Comparison of ENCODE assay signal across 15 cellular contexts in the genomic region with DNA sequence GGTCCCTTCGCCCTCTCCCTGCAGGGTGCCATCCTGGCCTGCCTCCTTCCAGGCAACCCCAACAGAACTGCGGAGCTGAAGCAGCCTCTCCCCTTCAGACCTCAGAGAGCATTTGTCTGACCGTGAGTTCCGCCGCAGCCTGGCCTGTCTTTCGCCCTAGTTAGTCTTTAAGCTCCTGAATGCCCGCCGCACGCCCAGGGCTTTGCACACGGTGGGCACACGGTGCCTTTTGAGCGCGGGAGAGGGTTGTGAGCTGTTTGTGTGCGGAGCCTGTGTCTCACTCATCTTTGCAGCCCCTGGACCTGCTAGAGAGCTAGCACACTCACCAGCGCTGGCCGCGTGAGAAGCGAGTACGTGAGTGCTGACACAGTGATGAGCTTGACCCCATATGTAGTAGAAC.
A peak's percentile ranks its signal among the peaks of the same experiment; 100 is the strongest.
DNase-seq lines count a peak whose midpoint lies in the region; ATAC-seq, FAIRE-seq and TF ChIP-seq lines count a peak whose summit lies in the region.
"Had no signal": no experiment of that assay in that cellular context is flagged by ENCODE, and none has a peak within 500 bp of the region (broad histone marks: within the 10 kb centered on the region; RNA-seq: fewer than 3 reads in every experiment).

No MANE protein-coding gene starts in this region.

- H4K8ac ChIP-seq in H1 (ENCODE audit: extremely low read depth, insufficient read depth, low read length) (peak overlapping the region; percentile 6; the same call in 1 of the 2 replicates), neuronal stem cell (ENCODE audit: low read depth, low read length) (no peak overlapping the region)

- TF ChIP-seq POLR2A in H1 (IDR thresholded peaks at IDR 0.05; ENCODE audit: control extremely low read depth in 1 of 2, low read depth in 2 of 2, low read length in 2 of 2) = no peak
- no peak for TF ChIP-seq POLR2A in GM12891 (IDR thresholded peaks at IDR 0.05; ENCODE audit: low read depth, low read length)

- WGBS in H1 (ENCODE audit: extremely low coverage in 1 of 2, insufficient coverage in 1 of 2, insufficient read length in 1 of 2, insufficient replicate concordance in 2 of 2, low coverage in 1 of 2, low lambda C conversion rate in 2 of 2, missing lambda C conversion rate in 1 of 2), 2 experiments = 80% methylated on average over 19 of the region's 19 CpGs; no CpG with 5 or more reads in 1 of the 2 experiments
- no CpG with 5 or more reads among the region's 19 CpGs for WGBS in neuronal stem cell (ENCODE audit: extremely low coverage in 2 of 2, insufficient read length in 2 of 2, insufficient replicate concordance in 1 of 2), 2 donors

- H4K91ac ChIP-seq in H1 (replicated peaks; ENCODE audit: insufficient read length, low read length) (no peak overlapping the region), neuronal stem cell (ENCODE audit: low read depth, low read length, poor library complexity) (no peak overlapping the region)

- ATAC-seq in Right ventricle myocardium inferior (no peak), GM21390 (IDR thresholded peaks at IDR 0.05; ENCODE audit: unreplicated experiment) (no peak)
- ATAC-seq: HCT116 had no signal

- H3K9ac ChIP-seq in H1 (replicated peaks in 1 of 4; ENCODE audit: extremely low read depth in 1 of 4, low read depth in 3 of 4, low read length in 3 of 4) (no peak overlapping the region), neuronal stem cell (ENCODE audit: low read depth, low read length, poor library complexity) (peak overlapping the region; percentile 26)

- DNase-seq in Right ventricle myocardium inferior (ENCODE audit: missing footprints) (peak; percentile 70), left ventricle myocardium inferior (no peak), H1 (ENCODE audit: low read depth in 1 of 2, low spot score in 2 of 2) (peak in 1 of 2 experiments; percentile 53), neuronal stem cell (ENCODE audit: low spot score) (no peak), SKM-1 (lab: John Stamatoyannopoulos, UW; ENCODE audit: unreplicated experiment) (no peak), GM12891 (ENCODE audit: insufficient read length, low spot score) (no peak)
- DNase-seq: Caco-2; CD8-positive, alpha-beta memory T cell; DND-41; GF-D8; GOT3 had no signal

- intact Hi-C loops in Right ventricle myocardium inferior (cut with DNase I) (no loop called here), left ventricle myocardium inferior (cut with micrococcal nuclease) (no loop called here)

- H3K27me3 ChIP-seq in left ventricle myocardium inferior (ENCODE audit: low read depth) (no peaks in the 10 kb centered on the region), H1 (replicated peaks in 1 of 4; ENCODE audit: control insufficient read depth in 3 of 4, extremely low read depth in 1 of 4, insufficient read depth in 3 of 4, low read length in 3 of 4) (no peaks in the 10 kb centered on the region), neuronal stem cell (ENCODE audit: control insufficient read depth in 3 of 3, insufficient read depth in 3 of 3, low read depth in 1 of 3, low read length in 3 of 3) (no peaks in the 10 kb centered on the region)

- H3K18ac ChIP-seq in H1 (ENCODE audit: extremely low read depth, low read length) (no peak overlapping the region), neuronal stem cell (ENCODE audit: low read length) (peak overlapping the region; percentile 92)

- no peak overlapping the region; the same call in 1 of the 2 replicates for H2BK20ac ChIP-seq in H1 (ENCODE audit: low read length)

- H3K4me3 ChIP-seq in left ventricle myocardium inferior (no peak overlapping the region), H1 (ENCODE audit: extremely low read depth in 1 of 4, insufficient read depth in 2 of 4, low read depth in 3 of 4, low read length in 4 of 4) (no peak overlapping the region), neuronal stem cell (ENCODE audit: low read length in 2 of 2) (no peak overlapping the region)

- H3K4ac ChIP-seq in H1 (replicated peaks; ENCODE audit: insufficient read length, low read depth, low read length) (no peak overlapping the region), neuronal stem cell (ENCODE audit: low read length) (no peak overlapping the region)

- H3K4me1 ChIP-seq in left ventricle myocardium inferior (peaks cover 14% of the 10 kb centered on the region), H1 (replicated peaks in 1 of 4; ENCODE audit: control insufficient read depth in 3 of 4, insufficient read depth in 4 of 4, low read length in 3 of 4) (peaks cover 2 to 8% (median 6%) of the 10 kb centered on the region in 4 experiments), neuronal stem cell (ENCODE audit: control insufficient read depth in 2 of 2, insufficient read depth in 1 of 2, low read depth in 1 of 2, low read length in 2 of 2) (peaks cover 14 to 16% of the 10 kb centered on the region in 2 donors)
- H3K4me1 ChIP-seq: Caco-2 had no signal

- no peak for TF ChIP-seq RAD21 in H1 (IDR thresholded peaks at IDR 0.05 in 1 of 2, conservative IDR thresholded peaks at IDR 0.05 in 1 of 2; ENCODE audit: low read depth in 2 of 2, low read length in 2 of 2)

- H3K4me2 ChIP-seq in H1 (ENCODE audit: insufficient read depth in 1 of 2, low read depth in 2 of 2, low read length in 2 of 2) (0 out of 4 replicates have a peak overlapping the region, but pooled peaks of 1 of the 2 experiments have one; percentile 6), neuronal stem cell (ENCODE audit: insufficient read depth, low read length, poor library complexity, severe bottlenecking) (no peak overlapping the region)

- 0 out of 2 replicates have a peak overlapping the region, but pooled peaks have one; percentile 19 for H2BK5ac ChIP-seq in H1 (ENCODE audit: low read depth, low read length)
- H2BK5ac ChIP-seq in neuronal stem cell (ENCODE audit: low read length) = no peak overlapping the region

- no peaks in the 10 kb centered on the region for H3K79me2 ChIP-seq in H1 (ENCODE audit: control insufficient read depth in 1 of 2, insufficient read depth in 2 of 2, low read length in 2 of 2)

- no peaks in the 10 kb centered on the region for H3K9me3 ChIP-seq in left ventricle myocardium inferior (replicated peaks)
- no peaks in the 10 kb centered on the region for H3K9me3 ChIP-seq in H1 (ENCODE audit: insufficient read depth in 2 of 2, low read depth in 1 of 2, low read length in 1 of 2)
- no peaks in the 10 kb centered on the region for H3K9me3 ChIP-seq in neuronal stem cell (replicated peaks in 1 of 2; ENCODE audit: control insufficient read depth in 2 of 2, insufficient read depth in 1 of 2, low read depth in 1 of 2, low read length in 2 of 2)
- H3K9me3 ChIP-seq: Caco-2 had no signal

- no peak for TF ChIP-seq EP300 in H1 (IDR thresholded peaks at IDR 0.05; ENCODE audit: borderline replicate concordance in 1 of 2, low read depth in 2 of 2, low read length in 2 of 2)

- H3K36me3 ChIP-seq in left ventricle myocardium inferior (no peaks in the 10 kb centered on the region), H1 (ENCODE audit: control insufficient read depth in 2 of 4, insufficient read depth in 4 of 4, low read length in 3 of 4) (no peaks in the 10 kb centered on the region), neuronal stem cell (replicated peaks in 1 of 2; ENCODE audit: control insufficient read depth in 2 of 2, insufficient read depth in 2 of 2, low read length in 2 of 2) (no peaks in the 10 kb centered on the region)

- H2AFZ ChIP-seq in H1 (ENCODE audit: low read length) (no peak overlapping the region), neuronal stem cell (ENCODE audit: low read length) (no peak overlapping the region)

- H3K23ac ChIP-seq in H1 (ENCODE audit: insufficient read length) = no peak overlapping the region
- H3K23ac ChIP-seq in neuronal stem cell (ENCODE audit: low read depth, low read length, poor library complexity) = no peak overlapping the region

- no peak overlapping the region for H2AK5ac ChIP-seq in H1 (ENCODE audit: low read depth, low read length)
- peak overlapping the region; percentile 57 for H2AK5ac ChIP-seq in neuronal stem cell (ENCODE audit: low read depth, low read length)

- TF ChIP-seq CTCF in left ventricle myocardium inferior (IDR thresholded peaks at IDR 0.05; ENCODE audit: borderline replicate concordance) (no peak), H1 (IDR thresholded peaks at IDR 0.05; ENCODE audit: control extremely low read depth in 1 of 3, insufficient read depth in 1 of 3, low read depth in 1 of 3, low read length in 3 of 3) (no peak)

- no peak overlapping the region for H3K14ac ChIP-seq in H1 (ENCODE audit: insufficient read length)
- no peak overlapping the region for H3K14ac ChIP-seq in neuronal stem cell (ENCODE audit: low read length)

- H4K20me1 ChIP-seq in H1 (replicated peaks in 1 of 2; ENCODE audit: control insufficient read depth in 1 of 2, insufficient read depth in 2 of 2, low read length in 2 of 2) = no peaks in the 10 kb centered on the region

- no peak for FAIRE-seq in H1 (lab: Jason Lieb, UNC)
- FAIRE-seq in GM12891 (lab: Jason Lieb, UNC) = no peak

- H2BK15ac ChIP-seq in H1 (ENCODE audit: low read length) = no peak overlapping the region
- peak overlapping the region; percentile 59 for H2BK15ac ChIP-seq in neuronal stem cell (ENCODE audit: low read length)

- H4K5ac ChIP-seq in H1 (ENCODE audit: insufficient read length, low read depth, low read length) = no peak overlapping the region

- CTCF ChIA-PET in H1 (lab: Charles Lee; ENCODE audit: partially characterized antibody) = interaction anchor here (0.6 to 1.4 kb wide), 5 partner anchors 11 to 247 kb away, joined by 3 to 5 read pairs (median 5); no protein-coding TSS in a partner anchor

- H3K79me1 ChIP-seq in H1 (ENCODE audit: low read depth, low read length) (no peaks in the 10 kb centered on the region), neuronal stem cell (ENCODE audit: low read depth, low read length) (no peaks in the 10 kb centered on the region)

- H3K23me2 ChIP-seq in H1 (ENCODE audit: low read depth, low read length) = no peaks in the 10 kb centered on the region

- no peak overlapping the region for H3K56ac ChIP-seq in H1 (replicated peaks; ENCODE audit: insufficient read length, low read depth, low read length)

- H3K27ac ChIP-seq in left ventricle myocardium inferior (replicated peaks) (no peak overlapping the region), H1 (ENCODE audit: low read depth, low read length) (no peak overlapping the region), neuronal stem cell (replicated peaks; ENCODE audit: low read length) (no peak overlapping the region)
- H3K27ac ChIP-seq: 22Rv1, HL-60 had no signal

- peak overlapping the region; percentile 62; the same call in 1 of the 2 replicates for H2BK12ac ChIP-seq in H1 (ENCODE audit: low read depth, low read length)
- H2BK12ac ChIP-seq in neuronal stem cell (ENCODE audit: low read length) = no peak overlapping the region

- H2BK120ac ChIP-seq in H1 (replicated peaks; ENCODE audit: low read depth, low read length) (no peak overlapping the region), neuronal stem cell (ENCODE audit: low read depth, low read length) (no peak overlapping the region)

- POLR2A ChIA-PET in H1 (lab: Charles Lee; ENCODE audit: partially characterized antibody) = interaction anchor here (1.2 kb wide), 1 partner anchor 11 kb away, joined by 5 read pairs; no protein-coding TSS in a partner anchor

TF ChIP-seq in H1, 55 proteins besides CTCF, POLR2A, EP300 and RAD21 (continues in another document):
- TF ChIP-seq RFX5 (IDR thresholded peaks at IDR 0.05; ENCODE audit: borderline replicate concordance, low read depth, low read length) (no peak), BACH1 (IDR thresholded peaks at IDR 0.05; ENCODE audit: low read length) (no peak)

TF ChIP-seq in GM12891, 5 proteins besides CTCF, POLR2A, EP300 and RAD21 (continues in another document):
- no peak for TF ChIP-seq SPI1 (IDR thresholded peaks at IDR 0.05; ENCODE audit: low read depth, low read length)
